ENCODE assay signal across 8 cellular contexts in genomic region chr19:48637948-48638830, GRCh38. TPM values are rescaled to one million over a fixed set of nuclear protein-coding genes. Genes with fewer than 3 reads are reported as not detected.
DNase-seq lines count a peak whose midpoint lies in the region; ATAC-seq and TF ChIP-seq lines count a peak whose summit lies in the region.

No MANE protein-coding gene starts in this region.

- H3K4me3 ChIP-seq in CD8-positive, alpha-beta memory T cell (ENCODE audit: low read length) = peak overlapping the region; percentile 93
- peak overlapping the region; percentile 53 for H3K4me3 ChIP-seq in HUES64 (ENCODE audit: low read length)
- H3K4me3 ChIP-seq in OCI-LY1 (ENCODE audit: low read depth, low read length, poor library complexity, severe bottlenecking) = peak overlapping the region; percentile 63
- peak overlapping the region; percentile 79 for H3K4me3 ChIP-seq in epithelial cell of proximal tubule (ENCODE audit: low read depth, low read length)
- H3K4me3 ChIP-seq in mucosa of rectum (ENCODE audit: low read length in 2 of 2) = peak overlapping the region; percentile 86 to 89

- no peaks in the 10 kb centered on the region for H3K9me3 ChIP-seq in CD8-positive, alpha-beta memory T cell (ENCODE audit: low read length)
- H3K9me3 ChIP-seq in HUES64 (ENCODE audit: insufficient read depth, low read depth, low read length) = no peaks in the 10 kb centered on the region
- H3K9me3 ChIP-seq in OCI-LY1 (ENCODE audit: low read length) = no peaks in the 10 kb centered on the region
- H3K9me3 ChIP-seq in mucosa of rectum (ENCODE audit: control insufficient read depth in 2 of 2, low read length in 2 of 2) = no peaks in the 10 kb centered on the region

- peak overlapping the region; percentile 80 for H3K4me2 ChIP-seq in OCI-LY1 (ENCODE audit: low read length)

- H3K27ac ChIP-seq in CD8-positive, alpha-beta memory T cell (ENCODE audit: low read depth, low read length) = peak overlapping the region; percentile 97
- H3K27ac ChIP-seq in HUES64 (ENCODE audit: low read depth, low read length) (peak overlapping the region; percentile 90), OCI-LY1 (ENCODE audit: low read depth, low read length, poor library complexity, severe bottlenecking) (peak overlapping the region; percentile 96), mucosa of rectum (ENCODE audit: low read depth in 2 of 2, low read length in 2 of 2) (peak overlapping the region; percentile 97 to 98)

- H4K20me1 ChIP-seq in OCI-LY1 (ENCODE audit: insufficient read depth, low read length) = no peaks in the 10 kb centered on the region

- peaks cover 0 to 2% (median 0%) of the 10 kb centered on the region in 5 donors for H3K9me3 Mint-ChIP-seq in CD8-positive, alpha-beta memory T cell
- peaks cover 8 to 9% of the 10 kb centered on the region in 2 donors for H3K9me3 Mint-ChIP-seq in stimulated activated naive B cell treated with anti-CD40 and anti-IgM and Interleukin-4, amounts not matched to agents 10 μg/mL and 1 μg/mL and 100 μg/mL, for 72 hours

- CTCF ChIA-PET in CD8-positive, alpha-beta memory T cell (lab: Charles Lee) = interaction anchor here (0.7 to 2.3 kb wide), 3 partner anchors 8 to 29 kb away, joined by 3 to 14 read pairs (median 4); partner anchors contain the start of gene CA11

- H3K27ac Mint-ChIP-seq in CD8-positive, alpha-beta memory T cell = peak overlapping the region; percentile 88 to 100 (median 98)
- peak overlapping the region; percentile 99 for H3K27ac Mint-ChIP-seq in stimulated activated naive B cell treated with anti-CD40 and anti-IgM and Interleukin-4, amounts not matched to agents 10 μg/mL and 1 μg/mL and 100 μg/mL, for 72 hours

- no peaks in the 10 kb centered on the region for H3K27me3 ChIP-seq in CD8-positive, alpha-beta memory T cell (ENCODE audit: insufficient read depth, low read length, poor library complexity, severe bottlenecking)
- H3K27me3 ChIP-seq in HUES64 (ENCODE audit: insufficient read depth, low read length) (peaks cover 15% of the 10 kb centered on the region), OCI-LY1 (ENCODE audit: insufficient read depth, low read length) (no peaks in the 10 kb centered on the region), mucosa of rectum (ENCODE audit: control insufficient read depth in 2 of 2, insufficient read depth in 2 of 2, low read length in 2 of 2) (no peaks in the 10 kb centered on the region)

- H3K9me2 ChIP-seq in OCI-LY1 (ENCODE audit: low read depth, low read length) = no peaks in the 10 kb centered on the region

- POLR2A ChIA-PET in CD8-positive, alpha-beta memory T cell (lab: Charles Lee) = interaction anchor here (0.5 to 2.7 kb wide), 10 partner anchors 8 to 1364 kb away, joined by 3 to 23 read pairs (median 4); partner anchors contain the start of genes CA11, RPL18 and SPHK2

- peaks cover 0 to 21% (median 0%) of the 10 kb centered on the region in 3 donors for H3K36me3 Mint-ChIP-seq in CD8-positive, alpha-beta memory T cell
- H3K36me3 Mint-ChIP-seq in stimulated activated naive B cell treated with anti-CD40 and anti-IgM and Interleukin-4, amounts not matched to agents 10 μg/mL and 1 μg/mL and 100 μg/mL, for 72 hours = peaks cover 5 to 16% of the 10 kb centered on the region in 2 donors

- peaks cover 35 to 63% (median 42%) of the 10 kb centered on the region in 3 donors for H3K4me1 Mint-ChIP-seq in CD8-positive, alpha-beta memory T cell
- peaks cover 40 to 58% of the 10 kb centered on the region in 2 donors for H3K4me1 Mint-ChIP-seq in stimulated activated naive B cell treated with anti-CD40 and anti-IgM and Interleukin-4, amounts not matched to agents 10 μg/mL and 1 μg/mL and 100 μg/mL, for 72 hours

- ATAC-seq in stimulated activated naive B cell treated with anti-CD40 and anti-IgM and Interleukin-4, amounts not matched to agents 10 μg/mL and 1 μg/mL and 100 μg/mL, for 72 hours (replicated peaks) = peak; percentile 30 to 44

- H3K9ac ChIP-seq in HUES64 (ENCODE audit: low read depth, low read length) (peak overlapping the region; percentile 71), OCI-LY1 (ENCODE audit: low read length) (peak overlapping the region; percentile 73), mucosa of rectum (ENCODE audit: low read depth in 1 of 2, low read length in 2 of 2) (peak overlapping the region; percentile 85 to 87)

- peak in 4 of 5 donors; percentile 76 to 93 (median 86) for DNase-seq in CD8-positive, alpha-beta memory T cell
- DNase-seq in GM20000 (ENCODE audit: low spot score) (peak; percentile 86), epithelial cell of proximal tubule (ENCODE audit: low read depth) (peak; percentile 83)
- peak; percentile 82 for DNase-seq in activated T-cell treated with anti-CD3 and anti-CD28 coated beads, Interleukin-2, amount 50 U/mL, for 1 hour
- DNase-seq in stimulated activated naive B cell treated with anti-CD40 and anti-IgM and Interleukin-4, amounts not matched to agents 10 μg/mL and 1 μg/mL and 100 μg/mL, for 72 hours = peak; percentile 77

- peaks cover 37% of the 10 kb centered on the region for H3K4me1 ChIP-seq in CD8-positive, alpha-beta memory T cell (ENCODE audit: insufficient read depth, low read length)
- H3K4me1 ChIP-seq in HUES64 (ENCODE audit: insufficient read depth, low read length) (peaks cover 16% of the 10 kb centered on the region), OCI-LY1 (ENCODE audit: insufficient read depth, low read length, severe bottlenecking) (peaks cover 48% of the 10 kb centered on the region), mucosa of rectum (ENCODE audit: control insufficient read depth in 2 of 2, insufficient read depth in 2 of 2, low read length in 2 of 2) (peaks cover 28 to 29% of the 10 kb centered on the region in 2 donors)

- peaks cover 3% of the 10 kb centered on the region for H3K36me3 ChIP-seq in CD8-positive, alpha-beta memory T cell (ENCODE audit: insufficient read depth, low read length)
- no peaks in the 10 kb centered on the region for H3K36me3 ChIP-seq in HUES64 (ENCODE audit: insufficient read depth, low read length)
- no peaks in the 10 kb centered on the region for H3K36me3 ChIP-seq in OCI-LY1 (ENCODE audit: insufficient read depth, low read length)
- no peaks in the 10 kb centered on the region for H3K36me3 ChIP-seq in mucosa of rectum (ENCODE audit: control insufficient read depth in 2 of 2, insufficient read depth in 2 of 2, low read length in 2 of 2)

- TF ChIP-seq CTCF in GM20000 (IDR thresholded peaks at IDR 0.05; ENCODE audit: extremely low read depth, missing control alignments) = no peak
- TF ChIP-seq CTCF in OCI-LY1 (IDR thresholded peaks at IDR 0.05; ENCODE audit: low read length) = peak; percentile 34; the same call in 1 of the 2 replicates
- TF ChIP-seq CTCF in epithelial cell of proximal tubule (conservative IDR thresholded peaks at IDR 0.05; ENCODE audit: low read depth, low read length) = peak; percentile 12

- H3K79me2 ChIP-seq in OCI-LY1 (ENCODE audit: insufficient read depth, low read length) = no peaks in the 10 kb centered on the region

- H3K27me3 Mint-ChIP-seq in CD8-positive, alpha-beta memory T cell = peaks cover 0 to 2% of the 10 kb centered on the region in 2 donors
- H3K27me3 Mint-ChIP-seq in stimulated activated naive B cell treated with anti-CD40 and anti-IgM and Interleukin-4, amounts not matched to agents 10 μg/mL and 1 μg/mL and 100 μg/mL, for 72 hours = no peaks in the 10 kb centered on the region

- H3F3A ChIP-seq in OCI-LY1 (ENCODE audit: insufficient read depth, low read length) = 0 out of 2 replicates have a peak, but pooled peaks cover 5% of the 10 kb centered on the region

- WGBS in HUES64 = 14% methylated on average over 29 of the region's 29 CpGs

- H3K4me3 Mint-ChIP-seq in CD8-positive, alpha-beta memory T cell = peak overlapping the region; percentile 84 to 100 (median 98)
- H3K4me3 Mint-ChIP-seq in stimulated activated naive B cell treated with anti-CD40 and anti-IgM and Interleukin-4, amounts not matched to agents 10 μg/mL and 1 μg/mL and 100 μg/mL, for 72 hours = peak overlapping the region; percentile 88 to 92

- H2AFZ ChIP-seq in OCI-LY1 (ENCODE audit: low read length) = 0 out of 2 replicates have a peak overlapping the region, but pooled peaks have one; percentile 32

RNA-seq across cellular contexts. Expression of gene DBP, which starts 1.0 kb away (rescaled TPM):
- 10 to 100 TPM; 10.9 to 12.1 TPM for total RNA-seq in CD8-positive, alpha-beta memory T cell
- 84.1 TPM for polyA plus RNA-seq in CD8-positive, alpha-beta memory T cell
- polyA plus RNA-seq in HUES64 (2013, experiment 1 of 2) = 5.3 TPM
- polyA plus RNA-seq in HUES64 (2013, experiment 2 of 2) = 5.3 TPM
- total RNA-seq in epithelial cell of proximal tubule = 1.3 and 5.9 TPM in 2 replicates

RNA-seq across cellular contexts. Expression of gene CA11, which starts 7.8 kb away (rescaled TPM):
- 10 to 100 TPM; 12.7 to 13.0 TPM for total RNA-seq in CD8-positive, alpha-beta memory T cell
- 8.3 TPM for polyA plus RNA-seq in CD8-positive, alpha-beta memory T cell
- polyA plus RNA-seq in HUES64 (2013, experiment 1 of 2) = 61.6 TPM
- 56.1 TPM for polyA plus RNA-seq in HUES64 (2013, experiment 2 of 2)
- 0.22 and 6.6 TPM in 2 replicates for total RNA-seq in epithelial cell of proximal tubule

RNA-seq across cellular contexts. Expression of gene SPHK2, which starts 18.9 kb away (rescaled TPM):
- total RNA-seq in CD8-positive, alpha-beta memory T cell = 10 to 100 TPM; 37.5 to 38.5 TPM
- 10.2 TPM for polyA plus RNA-seq in CD8-positive, alpha-beta memory T cell
- 34.3 TPM for polyA plus RNA-seq in HUES64 (2013, experiment 1 of 2)
- 32.1 TPM for polyA plus RNA-seq in HUES64 (2013, experiment 2 of 2)
- total RNA-seq in epithelial cell of proximal tubule = 13.0 and 14.5 TPM in 2 replicates

RNA-seq across cellular contexts. Expression of gene RPL18, which starts 19.2 kb away (rescaled TPM):
- 1,000 to 10,000 TPM; 1,778 to 1,810 TPM for total RNA-seq in CD8-positive, alpha-beta memory T cell
- 1,821 TPM for polyA plus RNA-seq in CD8-positive, alpha-beta memory T cell
- 1,104 TPM for polyA plus RNA-seq in HUES64 (2013, experiment 1 of 2)
- 1,173 TPM for polyA plus RNA-seq in HUES64 (2013, experiment 2 of 2)
- total RNA-seq in epithelial cell of proximal tubule = 2,819 and 2,927 TPM in 2 replicates

RNA-seq across cellular contexts. Expression of gene FAM83E, which starts 23.3 kb away (rescaled TPM):
- total RNA-seq in CD8-positive, alpha-beta memory T cell = 1 to 10 TPM; 3.7 to 5.4 TPM
- not detected for polyA plus RNA-seq in CD8-positive, alpha-beta memory T cell
- 1.1 TPM for polyA plus RNA-seq in HUES64 (2013, experiment 1 of 2)
- 1.3 TPM for polyA plus RNA-seq in HUES64 (2013, experiment 2 of 2)
- total RNA-seq in epithelial cell of proximal tubule = 0.14 and 0.40 TPM in 2 replicates

Comparison
In these comparisons a context has a peak if more than half of its experiments do, and no peak if none do; other contexts are left out.
1. Peak in every context shown above with its lines: DNase-seq, ATAC-seq, H3K4me3 ChIP-seq and H3K27ac ChIP-seq.